ENCODE assay signal across 8 cellular contexts in genomic region chr16:8961811-8962390, GRCh38. TPM values are rescaled to one million over a fixed set of nuclear protein-coding genes. Genes with fewer than 3 reads are reported as not detected.
A peak's percentile ranks its signal among the peaks of the same experiment; 100 is the strongest.
DNase-seq lines count a peak whose midpoint lies in the region; ATAC-seq and TF ChIP-seq lines count a peak whose summit lies in the region.

No MANE protein-coding gene starts in this region.

- H3K4me1 ChIP-seq in tibial nerve = peaks cover 0 to 63% (median 52%) of the 10 kb centered on the region in 4 donors

- DNase-seq in activated T-cell treated with anti-CD3 and anti-CD28 coated beads, Interleukin-2, amount 50 U/mL, for 72 hours = no peak
- DNase-seq in activated T-cell treated with anti-CD3 and anti-CD28 coated beads for 4 hours (no peak), left kidney (ENCODE audit: low read depth, low spot score) (peak; percentile 76), tibial nerve (ENCODE audit: low spot score in 2 of 2) (no peak), substantia nigra (lab: John Stamatoyannopoulos, UW) (no peak), SK-N-DZ (ENCODE audit: low spot score) (no peak), KG1 (lab: John Stamatoyannopoulos, UW) (no peak)
- no peak for DNase-seq in activated naive CD8-positive, alpha-beta T cell treated with anti-CD3 and anti-CD28 coated beads for 36 hours

- H3K4me3 ChIP-seq in tibial nerve = peak overlapping the region; percentile 59 to 75 (median 69)

- peak overlapping the region; percentile 87 for H3K27ac Mint-ChIP-seq in activated T-cell treated with anti-CD3 and anti-CD28 coated beads, Interleukin-2, amount 50 U/mL, for 72 hours
- H3K27ac Mint-ChIP-seq in activated naive CD8-positive, alpha-beta T cell treated with anti-CD3 and anti-CD28 coated beads for 36 hours = peak overlapping the region; percentile 97

- no peaks in the 10 kb centered on the region for H3K27me3 ChIP-seq in tibial nerve

- ATAC-seq in activated T-cell treated with anti-CD3 and anti-CD28 coated beads, Interleukin-2, amount 50 U/mL, for 72 hours (replicated peaks in 1 of 2) = no peak

- peak overlapping the region; percentile 94 to 95 for H3K4me3 Mint-ChIP-seq in activated T-cell treated with anti-CD3 and anti-CD28 coated beads, Interleukin-2, amount 50 U/mL, for 72 hours
- peak overlapping the region; percentile 88 for H3K4me3 Mint-ChIP-seq in activated naive CD8-positive, alpha-beta T cell treated with anti-CD3 and anti-CD28 coated beads for 36 hours

- H3K27ac ChIP-seq in tibial nerve = peak overlapping the region in 3 of 4 donors; percentile 50 to 85 (median 75)
- H3K27ac ChIP-seq in substantia nigra (ENCODE audit: low read depth, low read length, poor library complexity, severe bottlenecking) = no peak overlapping the region

- H3K27me3 Mint-ChIP-seq in activated T-cell treated with anti-CD3 and anti-CD28 coated beads, Interleukin-2, amount 50 U/mL, for 72 hours (ENCODE audit: low read depth) = no peaks in the 10 kb centered on the region
- peaks cover 5% of the 10 kb centered on the region for H3K27me3 Mint-ChIP-seq in activated naive CD8-positive, alpha-beta T cell treated with anti-CD3 and anti-CD28 coated beads for 36 hours

- WGBS in tibial nerve, 2 donors = 37 to 43% methylated on average over 15 of the region's 15 CpGs

- TF ChIP-seq POLR2A in tibial nerve (IDR thresholded peaks at IDR 0.05) = no peak

- no peak for TF ChIP-seq CTCF in tibial nerve (IDR thresholded peaks at IDR 0.05)

- H3K36me3 ChIP-seq in tibial nerve = no peaks in the 10 kb centered on the region

- no peaks in the 10 kb centered on the region for H3K9me3 Mint-ChIP-seq in activated T-cell treated with anti-CD3 and anti-CD28 coated beads, Interleukin-2, amount 50 U/mL, for 72 hours
- H3K9me3 Mint-ChIP-seq in activated naive CD8-positive, alpha-beta T cell treated with anti-CD3 and anti-CD28 coated beads for 36 hours = no peaks in the 10 kb centered on the region

- no peak for TF ChIP-seq EP300 in tibial nerve (IDR thresholded peaks at IDR 0.05)

- H3K9me3 ChIP-seq in tibial nerve = no peaks in the 10 kb centered on the region

- H3K36me3 Mint-ChIP-seq in activated T-cell treated with anti-CD3 and anti-CD28 coated beads, Interleukin-2, amount 50 U/mL, for 72 hours (ENCODE audit: insufficient read depth in 2 of 2) = peaks cover 6 to 7% of the 10 kb centered on the region in 2 donors
- H3K36me3 Mint-ChIP-seq in activated naive CD8-positive, alpha-beta T cell treated with anti-CD3 and anti-CD28 coated beads for 36 hours = peaks cover 18% of the 10 kb centered on the region

- peaks cover 63% of the 10 kb centered on the region for H3K4me1 Mint-ChIP-seq in activated T-cell treated with anti-CD3 and anti-CD28 coated beads, Interleukin-2, amount 50 U/mL, for 72 hours (ENCODE audit: low read depth)
- peaks cover 56% of the 10 kb centered on the region for H3K4me1 Mint-ChIP-seq in activated naive CD8-positive, alpha-beta T cell treated with anti-CD3 and anti-CD28 coated beads for 36 hours

RNA-seq across cellular contexts. Expression of gene USP7, which starts 1.8 kb away (rescaled TPM):
- 100 to 1,000 TPM; 126 to 131 TPM for total RNA-seq in activated T-cell treated with anti-CD3 and anti-CD28 coated beads, Interleukin-2, amount 50 U/mL, for 72 hours
- 100 to 1,000 TPM; 167 to 175 TPM for total RNA-seq in activated naive CD8-positive, alpha-beta T cell treated with anti-CD3 and anti-CD28 coated beads for 36 hours
- total RNA-seq in tibial nerve = 100 to 1,000 TPM in 1 of 4 donors, 10 to 100 TPM in 3; 83.4 to 114 (median 89.6) TPM
- polyA plus RNA-seq in SK-N-DZ (2014; cell fraction: cytosol; rRNA removed) = 27.9 and 32.5 TPM in 2 replicates
- 105 and 115 TPM in 2 replicates for polyA plus RNA-seq in SK-N-DZ (2014; cell fraction: nucleus; rRNA removed)
